ENCODE assay signal across 1 cellular context in the genomic region with DNA sequence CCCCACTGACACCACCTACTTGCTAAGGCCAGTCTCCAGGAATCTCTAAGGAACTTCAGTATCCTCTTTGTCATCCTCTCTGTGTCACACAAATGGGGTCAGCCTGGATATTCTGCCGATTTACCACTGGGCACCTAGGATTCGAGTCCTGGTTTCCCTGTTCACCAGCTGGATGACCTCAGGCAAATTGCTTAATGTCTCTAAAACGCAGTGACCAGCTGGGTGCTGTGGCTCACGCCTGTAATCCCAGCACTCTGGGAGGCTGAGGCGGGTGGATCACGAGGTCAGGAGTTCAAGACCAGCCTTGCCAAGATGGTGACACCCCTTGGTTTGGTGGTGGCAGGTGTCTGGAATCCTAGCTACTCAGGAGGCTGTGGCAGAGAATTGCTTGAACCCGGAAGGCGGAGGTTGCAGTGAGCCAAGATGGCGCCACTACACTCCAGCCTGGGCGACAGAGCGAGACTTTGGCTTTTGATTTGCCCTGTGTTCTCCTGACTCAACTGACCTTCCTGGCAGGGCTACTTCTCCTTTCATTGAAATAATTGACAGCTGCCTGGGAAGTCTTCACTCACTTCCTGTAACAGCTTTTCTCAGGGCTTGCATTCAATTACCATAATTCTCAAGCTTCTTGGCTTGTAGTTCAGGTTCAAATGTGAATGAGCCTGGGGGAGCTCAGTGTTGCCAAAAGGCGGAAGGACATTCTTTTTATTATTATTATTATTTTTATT.
TF ChIP-seq lines count a peak whose summit lies in the region.

No MANE protein-coding gene starts in this region.

TF ChIP-seq in PFSK-1, 5 proteins besides CTCF, POLR2A, EP300 and RAD21:
- TF ChIP-seq, protein P1, sequence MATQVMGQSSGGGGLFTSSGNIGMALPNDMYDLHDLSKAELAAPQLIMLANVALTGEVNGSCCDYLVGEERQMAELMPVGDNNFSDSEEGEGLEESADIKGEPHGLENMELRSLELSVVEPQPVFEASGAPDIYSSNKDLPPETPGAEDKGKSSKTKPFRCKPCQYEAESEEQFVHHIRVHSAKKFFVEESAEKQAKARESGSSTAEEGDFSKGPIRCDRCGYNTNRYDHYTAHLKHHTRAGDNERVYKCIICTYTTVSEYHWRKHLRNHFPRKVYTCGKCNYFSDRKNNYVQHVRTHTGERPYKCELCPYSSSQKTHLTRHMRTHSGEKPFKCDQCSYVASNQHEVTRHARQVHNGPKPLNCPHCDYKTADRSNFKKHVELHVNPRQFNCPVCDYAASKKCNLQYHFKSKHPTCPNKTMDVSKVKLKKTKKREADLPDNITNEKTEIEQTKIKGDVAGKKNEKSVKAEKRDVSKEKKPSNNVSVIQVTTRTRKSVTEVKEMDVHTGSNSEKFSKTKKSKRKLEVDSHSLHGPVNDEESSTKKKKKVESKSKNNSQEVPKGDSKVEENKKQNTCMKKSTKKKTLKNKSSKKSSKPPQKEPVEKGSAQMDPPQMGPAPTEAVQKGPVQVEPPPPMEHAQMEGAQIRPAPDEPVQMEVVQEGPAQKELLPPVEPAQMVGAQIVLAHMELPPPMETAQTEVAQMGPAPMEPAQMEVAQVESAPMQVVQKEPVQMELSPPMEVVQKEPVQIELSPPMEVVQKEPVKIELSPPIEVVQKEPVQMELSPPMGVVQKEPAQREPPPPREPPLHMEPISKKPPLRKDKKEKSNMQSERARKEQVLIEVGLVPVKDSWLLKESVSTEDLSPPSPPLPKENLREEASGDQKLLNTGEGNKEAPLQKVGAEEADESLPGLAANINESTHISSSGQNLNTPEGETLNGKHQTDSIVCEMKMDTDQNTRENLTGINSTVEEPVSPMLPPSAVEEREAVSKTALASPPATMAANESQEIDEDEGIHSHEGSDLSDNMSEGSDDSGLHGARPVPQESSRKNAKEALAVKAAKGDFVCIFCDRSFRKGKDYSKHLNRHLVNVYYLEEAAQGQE (IDR thresholded peaks at IDR 0.05; ENCODE audit: insufficient read depth in 1 of 2, low read depth in 2 of 2, low read length in 2 of 2): no peak
- TF ChIP-seq FOXP2 (optimal IDR thresholded peaks at IDR 0.05; ENCODE audit: borderline replicate concordance, extremely low read depth, extremely low read length, insufficient read depth): no peak
- 0 out of 2 replicates have a peak, but pooled peaks have one; percentile 11 for TF ChIP-seq POLR2AphosphoS5 (IDR thresholded peaks at IDR 0.05; ENCODE audit: low read depth, low read length)
